ENCODE assay signal across 24 cellular contexts in the genomic region with DNA sequence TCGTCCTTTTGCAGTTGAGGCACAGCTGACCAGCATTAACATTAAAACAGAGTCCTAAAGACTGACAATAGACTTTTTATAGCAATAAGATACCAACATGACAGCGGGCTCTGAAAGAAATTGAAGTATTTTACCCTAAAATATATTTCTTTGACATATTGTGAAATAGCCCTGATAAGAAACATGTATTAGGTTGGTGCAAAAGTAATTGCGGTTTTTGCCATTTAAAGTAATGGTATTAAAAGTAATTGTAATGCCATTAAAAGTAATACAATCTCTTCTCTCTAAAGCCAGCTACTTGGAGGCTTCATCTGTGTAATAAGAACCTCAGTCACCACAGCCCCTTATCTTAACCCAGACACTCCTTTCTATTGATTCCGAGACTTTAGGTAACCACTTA.
"Had no signal": no experiment of that assay in that cellular context is flagged by ENCODE, and none has a peak within 500 bp of the region (broad histone marks: within the 10 kb centered on the region; RNA-seq: fewer than 3 reads in every experiment).

No MANE protein-coding gene starts in this region.

- H3K4me1 ChIP-seq: esophagus squamous epithelium, gastrocnemius medialis, left lung, lower lobe of right lung had no signal

- FAIRE-seq: colon, endothelial cell of umbilical vein, islet of Langerhans, keratinocyte had no signal

- H3K36me3 ChIP-seq: esophagus squamous epithelium, gastrocnemius medialis, heart right ventricle, left lung, lower lobe of right lung had no signal

- H3K4me3 ChIP-seq: coronary artery, dorsolateral prefrontal cortex, esophagus squamous epithelium, gastrocnemius medialis, heart right ventricle, left lung, lower lobe of right lung, mucosa of descending colon had no signal

- H3K27ac ChIP-seq: coronary artery, dorsolateral prefrontal cortex, esophagus squamous epithelium, gastrocnemius medialis, heart right ventricle, left lung, lower lobe of right lung had no signal

- H3K9me3 ChIP-seq: esophagus squamous epithelium, gastrocnemius medialis, lower lobe of right lung, mucosa of descending colon had no signal

- DNase-seq: dermis blood vessel endothelial cell; dorsolateral prefrontal cortex; effector CD4-positive, alpha-beta T cell; effector memory CD4-positive, alpha-beta T cell; esophagus squamous epithelium; foreskin fibroblast; foreskin melanocyte; gastrocnemius medialis; glutamatergic neuron; head of caudate nucleus; heart right ventricle; hippocampal formation; left cardiac atrium; left lung; left ventricle myocardium superior; lower lobe of right lung; mesenchymal stem cell; mucosa of descending colon; naive B cell had no signal

- ATAC-seq: gastrocnemius medialis, left cardiac atrium, left lung, lower lobe of right lung, mucosa of descending colon had no signal
